Comparison of ENCODE assay signal across 26 cellular contexts in genomic region chr2:147439986-147440385, GRCh38.
"Had no signal": no experiment of that assay in that cellular context is flagged by ENCODE, and none has a peak within 500 bp of the region (broad histone marks: within the 10 kb centered on the region; RNA-seq: fewer than 3 reads in every experiment).

No MANE protein-coding gene starts in this region.

- H3K4me3 ChIP-seq: heart right ventricle, hepatocyte, lower lobe of right lung, ovary, right atrium auricular region, right lobe of liver, skin epidermis, stomach, testis, thyroid gland, transverse colon, upper lobe of left lung, vagina had no signal

- H3K36me3 Mint-ChIP-seq: naive B cell; natural killer cell; stimulated activated naive B cell treated with anti-CD40 and anti-IgM and Interleukin-4, amounts not matched to agents 10 μg/mL and 1 μg/mL and 100 μg/mL, for 72 hours had no signal

- ATAC-seq: heart right ventricle; left lobe of liver; left ventricle myocardium superior; lower lobe of right lung; natural killer cell; right lobe of liver; stimulated activated naive B cell treated with anti-CD40 and anti-IgM and Interleukin-4, amounts not matched to agents 10 μg/mL and 1 μg/mL and 100 μg/mL, for 72 hours; stimulated activated naive CD8-positive, alpha-beta T cell treated with anti-CD3 and anti-CD28 coated beads, Interleukin-15, Interleukin-2, amounts not matched to agents 100 U/mL and 50 U/mL, for 24 hours had no signal

- H3K36me3 ChIP-seq: heart right ventricle, lower lobe of right lung, ovary, right atrium auricular region, right lobe of liver, stomach, thyroid gland, transverse colon, upper lobe of left lung, vagina had no signal

- H3K27ac Mint-ChIP-seq: natural killer cell; stimulated activated naive B cell treated with anti-CD40 and anti-IgM and Interleukin-4, amounts not matched to agents 10 μg/mL and 1 μg/mL and 100 μg/mL, for 72 hours had no signal

- H3K4me3 Mint-ChIP-seq: naive B cell; natural killer cell; stimulated activated naive B cell treated with anti-CD40 and anti-IgM and Interleukin-4, amounts not matched to agents 10 μg/mL and 1 μg/mL and 100 μg/mL, for 72 hours had no signal

- DNase-seq: heart right ventricle; islet precursor cell; left ventricle myocardium superior; lower lobe of right lung; mammary epithelial cell; mesenchymal stem cell; naive B cell; natural killer cell; ovary; right lobe of liver; stimulated activated CD4-positive, alpha-beta T cell treated with anti-CD3 and anti-CD28 coated beads, Interleukin-12 subunit alpha, Interleukin-12 subunit beta, amount 100 ng/mL, for 4 hours; stimulated activated CD4-positive, alpha-beta T cell treated with anti-CD3 and anti-CD28 coated beads, Interleukin-15, amount 100 ng/mL, for 24 hours; stimulated activated CD4-positive, alpha-beta T cell treated with anti-CD3 and anti-CD28 coated beads, Interleukin-2, amount 100 ng/mL, for 24 hours; stimulated activated CD4-positive, alpha-beta T cell treated with anti-CD3 and anti-CD28 coated beads, Interleukin-4, amount 100 ng/mL, for 1 hour; stimulated activated naive B cell treated with anti-CD40 and anti-IgM and Interleukin-4, amounts not matched to agents 10 μg/mL and 1 μg/mL and 100 μg/mL, for 72 hours; stimulated activated naive CD8-positive, alpha-beta T cell treated with anti-CD3 and anti-CD28 coated beads, Interleukin-15, Interleukin-2, amounts not matched to agents 100 U/mL and 50 U/mL, for 24 hours; stomach; testis; thyroid gland; transverse colon; upper lobe of left lung had no signal

- H3K27ac ChIP-seq: heart right ventricle, lower lobe of right lung, ovary, right atrium auricular region, right lobe of liver, skin epidermis, stomach, testis, thyroid gland, transverse colon, upper lobe of left lung, vagina had no signal

- H3K4me1 ChIP-seq: heart right ventricle, lower lobe of right lung, right atrium auricular region, stomach, testis, thyroid gland, transverse colon, upper lobe of left lung, vagina had no signal

- H3K9me3 ChIP-seq: heart right ventricle, lower lobe of right lung, ovary, right atrium auricular region, right lobe of liver, stomach, testis, thyroid gland, transverse colon, upper lobe of left lung, vagina had no signal

- H3K27me3 Mint-ChIP-seq: naive B cell; stimulated activated naive B cell treated with anti-CD40 and anti-IgM and Interleukin-4, amounts not matched to agents 10 μg/mL and 1 μg/mL and 100 μg/mL, for 72 hours had no signal

- H3K27me3 ChIP-seq: heart right ventricle, hepatocyte, ovary, right atrium auricular region, right lobe of liver, stomach, testis, thyroid gland, transverse colon, upper lobe of left lung, vagina had no signal

- H3K9me3 Mint-ChIP-seq: natural killer cell; stimulated activated naive B cell treated with anti-CD40 and anti-IgM and Interleukin-4, amounts not matched to agents 10 μg/mL and 1 μg/mL and 100 μg/mL, for 72 hours had no signal

- H3K4me1 Mint-ChIP-seq: naive B cell; natural killer cell; stimulated activated naive B cell treated with anti-CD40 and anti-IgM and Interleukin-4, amounts not matched to agents 10 μg/mL and 1 μg/mL and 100 μg/mL, for 72 hours had no signal
